Comparison of ENCODE assay signal across 8 cellular contexts in genomic region chr2:84459944-84460429, GRCh38. TPM values are rescaled to one million over a fixed set of nuclear protein-coding genes. Genes with fewer than 3 reads are reported as not detected.
DNase-seq lines count a peak whose midpoint lies in the region; ATAC-seq and TF ChIP-seq lines count a peak whose summit lies in the region.

No MANE protein-coding gene starts in this region.

- DNase-seq in activated CD4-positive, alpha-beta T cell treated with anti-CD3 and anti-CD28 coated beads, Interleukin-2, amount 10 ng/mL, durations not matched to agents 24 days and 14 days: no peak
- DNase-seq in activated CD4-positive, alpha-beta T cell treated with anti-CD3 and anti-CD28 coated beads, Interleukin-2, amount 50 U/mL, for 48 hours: no peak
- no peak for DNase-seq in WERI-Rb-1
- no peak for DNase-seq in NCI-H446 (lab: John Stamatoyannopoulos, UW)

- H3K9me3 ChIP-seq in WERI-Rb-1 (ENCODE audit: severe bottlenecking) (no peaks in the 10 kb centered on the region), iPS-15b (ENCODE audit: control insufficient read depth, insufficient read depth, low read length) (no peaks in the 10 kb centered on the region), subcutaneous abdominal adipose tissue (ENCODE audit: control insufficient read depth in 5 of 5, low read length in 5 of 5) (no peaks in the 10 kb centered on the region)

- no peaks in the 10 kb centered on the region for H3K9me3 Mint-ChIP-seq in activated CD4-positive, alpha-beta T cell treated with anti-CD3 and anti-CD28 coated beads, Interleukin-2, amount 10 ng/mL, durations not matched to agents 24 days and 14 days

- peak overlapping the region; percentile 94 for H3K4me3 Mint-ChIP-seq in activated CD4-positive, alpha-beta T cell treated with anti-CD3 and anti-CD28 coated beads, Interleukin-2, amount 10 ng/mL, durations not matched to agents 24 days and 14 days

- intact Hi-C loops in activated CD4-positive, alpha-beta T cell treated with anti-CD3 and anti-CD28 coated beads, Interleukin-2, amount 10 ng/mL, durations not matched to agents 24 days and 14 days (cut with micrococcal nuclease): loop anchor here (1.0 to 2.0 kb wide), 5 partner anchors 57 to 867 kb away; partner anchors contain the start of genes DNAH6, TGOLN2, TMSB10 and TRABD2A

- ATAC-seq in HG02571 (IDR thresholded peaks at IDR 0.05; ENCODE audit: unreplicated experiment): no peak
- ATAC-seq in activated CD4-positive, CD25-positive, alpha-beta regulatory T cell treated with anti-CD3 and anti-CD28 coated beads, Interleukin-2, amount 50 U/mL, for 24 hours: no peak

- H3K36me3 Mint-ChIP-seq in activated CD4-positive, alpha-beta T cell treated with anti-CD3 and anti-CD28 coated beads, Interleukin-2, amount 10 ng/mL, durations not matched to agents 24 days and 14 days (ENCODE audit: low read depth): peaks cover 2% of the 10 kb centered on the region

- TF ChIP-seq CTCF in WERI-Rb-1 (IDR thresholded peaks at IDR 0.05; ENCODE audit: low read depth, low read length): no peak

- H3K27ac Mint-ChIP-seq in activated CD4-positive, alpha-beta T cell treated with anti-CD3 and anti-CD28 coated beads, Interleukin-2, amount 10 ng/mL, durations not matched to agents 24 days and 14 days: peak overlapping the region; percentile 97

- H3K4me3 ChIP-seq in WERI-Rb-1 (ENCODE audit: low read depth, low read length) (peak overlapping the region; percentile 77), iPS-15b (ENCODE audit: low read depth, low read length) (peak overlapping the region; percentile 92), subcutaneous abdominal adipose tissue (ENCODE audit: low read depth in 1 of 5, low read length in 5 of 5) (peak overlapping the region; percentile 74 to 97 (median 88))

- H3K9ac ChIP-seq in iPS-15b (ENCODE audit: low read depth, low read length): no peak overlapping the region
- H3K9ac ChIP-seq in subcutaneous abdominal adipose tissue (ENCODE audit: low read length in 5 of 5): peak overlapping the region; percentile 89 to 99 (median 97)

- peaks cover 28% of the 10 kb centered on the region for H3K4me1 Mint-ChIP-seq in activated CD4-positive, alpha-beta T cell treated with anti-CD3 and anti-CD28 coated beads, Interleukin-2, amount 10 ng/mL, durations not matched to agents 24 days and 14 days

- H3K4me1 ChIP-seq in iPS-15b (ENCODE audit: control insufficient read depth, insufficient read depth, low read length) (no peaks in the 10 kb centered on the region), subcutaneous abdominal adipose tissue (ENCODE audit: control insufficient read depth in 5 of 5, insufficient read depth in 5 of 5, low read length in 5 of 5) (peaks cover 5 to 38% (median 31%) of the 10 kb centered on the region in 5 donors)

- H3K27me3 ChIP-seq in WERI-Rb-1 (ENCODE audit: insufficient read depth, low read depth, severe bottlenecking) (no peaks in the 10 kb centered on the region), iPS-15b (ENCODE audit: control insufficient read depth, insufficient read depth, low read length) (no peaks in the 10 kb centered on the region), subcutaneous abdominal adipose tissue (ENCODE audit: control insufficient read depth in 5 of 5, insufficient read depth in 4 of 5, low read length in 5 of 5) (no peaks in the 10 kb centered on the region)

- H3K36me3 ChIP-seq in WERI-Rb-1 (peaks cover 6% of the 10 kb centered on the region), iPS-15b (ENCODE audit: control insufficient read depth, insufficient read depth, low read length) (no peaks in the 10 kb centered on the region), subcutaneous abdominal adipose tissue (ENCODE audit: control insufficient read depth in 5 of 5, insufficient read depth in 5 of 5, low read length in 5 of 5) (no peaks in the 10 kb centered on the region)

- H3K27me3 Mint-ChIP-seq in activated CD4-positive, alpha-beta T cell treated with anti-CD3 and anti-CD28 coated beads, Interleukin-2, amount 10 ng/mL, durations not matched to agents 24 days and 14 days: no peaks in the 10 kb centered on the region

- H3K27ac ChIP-seq in WERI-Rb-1 (peak overlapping the region; percentile 99), subcutaneous abdominal adipose tissue (ENCODE audit: low read depth, low read length) (peak overlapping the region; percentile 99)

RNA-seq across cellular contexts. Expression of gene SUCLG1, which starts 0.9 kb away (rescaled TPM):
- total RNA-seq in activated CD4-positive, alpha-beta T cell treated with anti-CD3 and anti-CD28 coated beads, Interleukin-2, amount 10 ng/mL, durations not matched to agents 24 days and 14 days: 71.9 and 72.6 TPM in 2 replicates

RNA-seq across cellular contexts. Expression of gene DNAH6, which starts 56.3 kb away (rescaled TPM):
- 0.17 and 0.23 TPM in 2 replicates for total RNA-seq in activated CD4-positive, alpha-beta T cell treated with anti-CD3 and anti-CD28 coated beads, Interleukin-2, amount 10 ng/mL, durations not matched to agents 24 days and 14 days
